1 cellular context compared by ENCODE assay signal in the genomic region with DNA sequence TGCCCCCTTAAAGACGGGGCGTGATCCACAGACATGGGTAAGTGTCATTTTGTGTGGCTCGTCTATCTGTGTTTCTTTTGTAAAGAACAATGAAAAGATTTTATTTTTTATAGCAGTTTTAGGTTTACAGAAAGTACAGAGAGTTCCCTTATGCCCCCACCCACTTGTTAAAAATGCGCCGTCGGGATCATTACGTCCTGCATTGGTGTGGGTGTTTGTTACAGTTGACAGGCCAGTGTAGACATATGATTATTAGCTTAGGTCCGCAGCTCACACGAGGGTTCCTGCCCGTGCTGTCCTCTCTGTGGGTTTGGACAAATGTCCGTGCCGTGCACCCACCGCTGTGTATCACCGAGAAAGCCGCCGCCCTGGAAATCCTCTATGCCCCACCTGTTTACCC.
TF ChIP-seq lines count a peak whose summit lies in the region.

No MANE protein-coding gene starts in this region.

TF ChIP-seq in IMR-90, 13 proteins besides CTCF, POLR2A, EP300 and RAD21:
- TF ChIP-seq MAZ (IDR thresholded peaks at IDR 0.05; ENCODE audit: borderline replicate concordance, low read depth, low read length) (no peak), RFX5 (IDR thresholded peaks at IDR 0.05; ENCODE audit: low read depth, low read length) (no peak), RCOR1 (IDR thresholded peaks at IDR 0.05; ENCODE audit: insufficient replicate concordance, low read length) (no peak), CEBPB (IDR thresholded peaks at IDR 0.05; ENCODE audit: low read depth, low read length) (no peak), NFE2L2 (IDR thresholded peaks at IDR 0.05; ENCODE audit: low read depth, low read length) (no peak), MAFK (IDR thresholded peaks at IDR 0.05; ENCODE audit: low read depth, low read length) (no peak), CHD1 (IDR thresholded peaks at IDR 0.05; ENCODE audit: low read depth, low read length) (no peak), FOS (IDR thresholded peaks at IDR 0.05; ENCODE audit: low read depth, low read length) (no peak), MXI1 (IDR thresholded peaks at IDR 0.05; ENCODE audit: borderline replicate concordance, low read depth, low read length) (no peak), SMC3 (IDR thresholded peaks at IDR 0.05; ENCODE audit: low read depth, low read length) (no peak)
- TF ChIP-seq, protein P1, sequence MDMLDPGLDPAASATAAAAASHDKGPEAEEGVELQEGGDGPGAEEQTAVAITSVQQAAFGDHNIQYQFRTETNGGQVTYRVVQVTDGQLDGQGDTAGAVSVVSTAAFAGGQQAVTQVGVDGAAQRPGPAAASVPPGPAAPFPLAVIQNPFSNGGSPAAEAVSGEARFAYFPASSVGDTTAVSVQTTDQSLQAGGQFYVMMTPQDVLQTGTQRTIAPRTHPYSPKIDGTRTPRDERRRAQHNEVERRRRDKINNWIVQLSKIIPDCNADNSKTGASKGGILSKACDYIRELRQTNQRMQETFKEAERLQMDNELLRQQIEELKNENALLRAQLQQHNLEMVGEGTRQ (IDR thresholded peaks at IDR 0.05; ENCODE audit: low read depth, low read length), result no peak
- TF ChIP-seq, protein P2, sequence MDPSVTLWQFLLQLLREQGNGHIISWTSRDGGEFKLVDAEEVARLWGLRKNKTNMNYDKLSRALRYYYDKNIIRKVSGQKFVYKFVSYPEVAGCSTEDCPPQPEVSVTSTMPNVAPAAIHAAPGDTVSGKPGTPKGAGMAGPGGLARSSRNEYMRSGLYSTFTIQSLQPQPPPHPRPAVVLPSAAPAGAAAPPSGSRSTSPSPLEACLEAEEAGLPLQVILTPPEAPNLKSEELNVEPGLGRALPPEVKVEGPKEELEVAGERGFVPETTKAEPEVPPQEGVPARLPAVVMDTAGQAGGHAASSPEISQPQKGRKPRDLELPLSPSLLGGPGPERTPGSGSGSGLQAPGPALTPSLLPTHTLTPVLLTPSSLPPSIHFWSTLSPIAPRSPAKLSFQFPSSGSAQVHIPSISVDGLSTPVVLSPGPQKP (IDR thresholded peaks at IDR 0.05; ENCODE audit: borderline replicate concordance, low read depth, low read length), result no peak
